9 cellular contexts compared by ENCODE assay signal in the genomic region with DNA sequence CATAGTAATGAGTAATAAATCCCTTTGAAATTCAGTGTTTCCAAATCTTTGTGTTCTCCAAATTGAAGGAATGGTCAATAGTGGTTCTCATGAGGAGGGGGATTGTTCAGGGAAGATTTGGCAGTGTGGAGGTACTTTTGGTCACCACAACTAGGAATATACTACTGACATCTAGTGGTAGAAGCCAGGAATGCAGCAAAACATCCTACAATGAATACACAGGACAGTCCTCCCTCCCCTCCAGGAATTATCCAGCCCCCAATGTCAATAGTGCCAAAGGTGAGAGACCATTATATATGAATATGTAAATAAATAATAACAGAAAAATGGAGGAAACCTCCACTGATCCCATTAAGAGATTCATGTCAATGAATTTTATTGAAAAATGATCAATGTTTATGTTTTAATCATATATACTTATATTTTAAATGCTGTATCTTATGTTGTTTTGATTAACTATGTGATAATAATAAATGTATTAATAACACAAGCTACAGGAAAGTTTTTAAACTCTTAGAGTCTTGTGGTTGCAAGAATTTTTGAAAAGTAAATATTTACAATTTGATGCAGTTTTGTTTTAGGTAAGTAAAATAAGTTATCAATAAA. TPM values are rescaled to one million over a fixed set of nuclear protein-coding genes. Genes with fewer than 3 reads are reported as not detected.
DNase-seq lines count a peak whose midpoint lies in the region; ATAC-seq and TF ChIP-seq lines count a peak whose summit lies in the region.
"Had no signal": no experiment of that assay in that cellular context is flagged by ENCODE, and none has a peak within 500 bp of the region (broad histone marks: within the 10 kb centered on the region; RNA-seq: fewer than 3 reads in every experiment).

No MANE protein-coding gene starts in this region.

- TF ChIP-seq CTCF in H9 (conservative IDR thresholded peaks at IDR 0.05) (peak; percentile 84), breast epithelium (IDR thresholded peaks at IDR 0.05) (peak; percentile 24 to 51 (median 31)), right lobe of liver (IDR thresholded peaks at IDR 0.05) (peak; percentile 67 to 86 (median 82))

- no peak overlapping the region for H2AK5ac ChIP-seq in H9 (ENCODE audit: insufficient read length, low read length)

- H3K36me3 Mint-ChIP-seq in H9 (ENCODE audit: insufficient read depth in 1 of 3, low read depth in 3 of 3), result no peaks in the 10 kb centered on the region

- H2AFZ ChIP-seq in H9 (ENCODE audit: low read length), result no peak overlapping the region

- H2BK5ac ChIP-seq in H9 (ENCODE audit: insufficient read length, low read length), result no peak overlapping the region

- H3K23ac ChIP-seq in H9 (ENCODE audit: insufficient read length, low read depth, low read length), result no peak overlapping the region

- no peak overlapping the region for H3T11ph ChIP-seq in H9 (ENCODE audit: low read length)

- no peak overlapping the region for H2BK15ac ChIP-seq in H9 (ENCODE audit: low read depth, low read length)

- H2BK120ac ChIP-seq in H9 (ENCODE audit: low read depth, low read length, poor library complexity, severe bottlenecking), result no peak overlapping the region

- no peaks in the 10 kb centered on the region for H3K79me1 ChIP-seq in H9 (ENCODE audit: insufficient read depth, low read depth, low read length, poor library complexity, severe bottlenecking)

- no peak overlapping the region for H4K8ac ChIP-seq in H9 (replicated peaks; ENCODE audit: insufficient read length, low read depth, low read length)

- no peak overlapping the region for H3K18ac ChIP-seq in H9 (ENCODE audit: insufficient read length, low read depth, low read length)

- no peak overlapping the region for H3K9ac ChIP-seq in H9 (ENCODE audit: extremely low read depth, insufficient read length, low read length)

- peak; percentile 69 to 89 (median 80) for ATAC-seq in right lobe of liver
- no peak for ATAC-seq in HG02938 (IDR thresholded peaks at IDR 0.05; ENCODE audit: unreplicated experiment)
- no peak for ATAC-seq in GM21367 (IDR thresholded peaks at IDR 0.05; ENCODE audit: unreplicated experiment)

- TF ChIP-seq POLR2A in breast epithelium (IDR thresholded peaks at IDR 0.05), result no peak
- no peak for TF ChIP-seq POLR2A in right lobe of liver (IDR thresholded peaks at IDR 0.05)

- no peaks in the 10 kb centered on the region for H4K20me1 ChIP-seq in H9 (ENCODE audit: control insufficient read depth, insufficient read depth, insufficient read length)

- H3K23me2 ChIP-seq in H9 (ENCODE audit: insufficient read length, low read depth, low read length, poor library complexity, severe bottlenecking), result no peaks in the 10 kb centered on the region

- H3K36me3 ChIP-seq in breast epithelium (no peaks in the 10 kb centered on the region), right lobe of liver (no peaks in the 10 kb centered on the region)

- H3K9me3 ChIP-seq in H9 (ENCODE audit: control insufficient read depth, low read depth, low read length), result no peaks in the 10 kb centered on the region
- H3K9me3 ChIP-seq in breast epithelium, result no peaks in the 10 kb centered on the region
- no peaks in the 10 kb centered on the region for H3K9me3 ChIP-seq in right lobe of liver

- H3K4me1 ChIP-seq in H9 (ENCODE audit: insufficient read depth, low read length), result no peaks in the 10 kb centered on the region
- H3K4me1 ChIP-seq in breast epithelium, result no peaks in the 10 kb centered on the region
- no peaks in the 10 kb centered on the region for H3K4me1 ChIP-seq in right lobe of liver

- 0 out of 5 replicates have a peak, but pooled peaks cover 0 to 8% of the 10 kb centered on the region in 2 experiments for H3K9me3 Mint-ChIP-seq in H9

- no peaks in the 10 kb centered on the region for H3K4me1 Mint-ChIP-seq in H9

- H3K27ac ChIP-seq in H9 (ENCODE audit: insufficient read length, low read depth, low read length) (no peak overlapping the region), breast epithelium (no peak overlapping the region), right lobe of liver (no peak overlapping the region)

- H2BK12ac ChIP-seq in H9 (ENCODE audit: insufficient read length, low read depth, low read length), result no peak overlapping the region

- no peak overlapping the region for H3K14ac ChIP-seq in H9 (ENCODE audit: insufficient read depth, low read length)

- H3K27me3 ChIP-seq in H9 (ENCODE audit: insufficient read depth, low read length) (no peaks in the 10 kb centered on the region), breast epithelium (peaks cover 0 to 8% of the 10 kb centered on the region in 2 donors), right lobe of liver (no peaks in the 10 kb centered on the region)

- DNase-seq in activated gamma-delta T cell treated with Interleukin-2 at 50 U/mL for 16 hours (peak; percentile 18), activated gamma-delta T cell (lab: John Stamatoyannopoulos, UW) (no peak), H9 (no peak), NCI-H510A (lab: John Stamatoyannopoulos, UW) (peak; percentile 5), breast epithelium (ENCODE audit: low spot score in 2 of 2) (no peak), right lobe of liver (no peak)

- H4K91ac ChIP-seq in H9 (ENCODE audit: insufficient read length, low read depth, low read length), result no peak overlapping the region

- no peak overlapping the region for H3K27ac Mint-ChIP-seq in H9

- H2BK20ac ChIP-seq in H9 (ENCODE audit: low read depth, low read length, poor library complexity, severe bottlenecking), result no peak overlapping the region

- H4K5ac ChIP-seq in H9 (ENCODE audit: insufficient read length, low read depth, low read length), result no peak overlapping the region

- H3K79me2 ChIP-seq in H9 (ENCODE audit: insufficient read depth, low read length), result no peaks in the 10 kb centered on the region

- H3K4me3 ChIP-seq in breast epithelium, result no peak overlapping the region
- H3K4me3 ChIP-seq in right lobe of liver, result no peak overlapping the region

- H3K56ac ChIP-seq in H9 (ENCODE audit: insufficient read length, low read depth, low read length), result no peak overlapping the region

- no peak overlapping the region for H3K4ac ChIP-seq in H9 (ENCODE audit: low read depth, low read length)

- H3K4me2 ChIP-seq in H9 (ENCODE audit: insufficient read depth, insufficient read length, low read length), result no peak overlapping the region

- H3K27me3 Mint-ChIP-seq in H9 (ENCODE audit: low read depth), result no peaks in the 10 kb centered on the region

- no peak overlapping the region for H3K4me3 Mint-ChIP-seq in H9

- intact Hi-C loops in breast epithelium (cut with DNase I; ENCODE audit: low total_unique reads) (no loop called here), right lobe of liver (cut with DNase I) (no loop called here)

RNA-seq across cellular contexts. Expression of a gene that starts 14.4 kb away (rescaled TPM):
- total RNA-seq in H9 (2021) (not detected in 2 replicates), breast epithelium (not detected), right lobe of liver (under 1 TPM in 1 of 6 experiments, not detected in 5; 0.33 TPM)
- total RNA-seq: temporal lobe had no signal

Comparison
In these comparisons a context has a peak if more than half of its experiments do, and no peak if none do; other contexts are left out.
1. DNase-seq: peak in activated gamma-delta T cell treated with Interleukin-2 at 50 U/mL for 16 hours (single experiment) and NCI-H510A (single experiment); none in activated gamma-delta T cell (single experiment), H9 (single experiment), breast epithelium (0 of 2) and right lobe of liver (0 of 3).
2. CTCF ChIP-seq: peak in every context shown above with its lines; median percentile 84 in H9; 82 in right lobe of liver; 31 in breast epithelium.
3. ATAC-seq: peak in right lobe of liver (4 of 4); none in HG02938 (single experiment) and GM21367 (single experiment).